17 cellular contexts compared by ENCODE assay signal in genomic region chr20:58905236-58905635, GRCh38. TPM values are rescaled to one million over a fixed set of nuclear protein-coding genes. Genes with fewer than 3 reads are reported as not detected.
DNase-seq lines count a peak whose midpoint lies in the region; ATAC-seq and TF ChIP-seq lines count a peak whose summit lies in the region.
"Had no signal": no experiment of that assay in that cellular context is flagged by ENCODE, and none has a peak within 500 bp of the region (broad histone marks: within the 10 kb centered on the region; RNA-seq: fewer than 3 reads in every experiment).

No MANE protein-coding gene starts in this region.

- ATAC-seq in activated B cell treated with CpG ODN at 0.5 μM for 24 hours (ENCODE audit: low read depth), result no peak
- ATAC-seq: HCT116 had no signal

- no CpG with 5 or more reads among the region's 6 CpGs for WGBS in mesendoderm (ENCODE audit: extremely low coverage, insufficient coverage, low lambda C conversion rate)

- H3K36me3 Mint-ChIP-seq in activated B cell treated with CpG ODN at 0.5 μM for 24 hours (ENCODE audit: low read depth) (peaks cover 83% of the 10 kb centered on the region), glutamatergic neuron (ENCODE audit: unreplicated experiment) (peaks cover 5% of the 10 kb centered on the region), MCF 10A (ENCODE audit: insufficient read depth, unreplicated experiment) (peaks cover 81% of the 10 kb centered on the region)

- POLR2A ChIA-PET in activated B cell treated with CpG ODN at 0.5 μM for 24 hours (lab: Charles Lee), result interaction anchor here (1.7 to 4.0 kb wide), 2 partner anchors 15 to 127 kb away, joined by 3 to 47 read pairs; partner anchors contain the start of gene ATP5F1E
- POLR2A ChIA-PET in MCF 10A (lab: Yijun Ruan, JAX), result no interaction called here

- no peaks in the 10 kb centered on the region for H3K27me3 ChIP-seq in mesendoderm (ENCODE audit: insufficient read depth, low read length, poor library complexity)
- H3K27me3 ChIP-seq: dorsolateral prefrontal cortex, esophagus squamous epithelium, hepatocyte had no signal

- H3K79me1 ChIP-seq in mesendoderm (ENCODE audit: low read length), result peaks cover 18% of the 10 kb centered on the region

- CTCF ChIA-PET in activated B cell treated with CpG ODN at 0.5 μM for 24 hours (lab: Charles Lee), result no interaction called here
- CTCF ChIA-PET in MCF 10A (lab: Yijun Ruan, JAX), result no interaction called here

- H3K4me2 ChIP-seq in mesendoderm (ENCODE audit: low read length), result no peak overlapping the region
- H3K4me2 ChIP-seq: hepatocyte had no signal

- no peaks in the 10 kb centered on the region for H3K4me1 ChIP-seq in mesendoderm (ENCODE audit: control insufficient read depth, low read depth, low read length)

- H2AK5ac ChIP-seq in mesendoderm (ENCODE audit: low read length), result no peak overlapping the region

- peaks cover 65% of the 10 kb centered on the region for H3K4me1 Mint-ChIP-seq in activated B cell treated with CpG ODN at 0.5 μM for 24 hours
- peaks cover 60% of the 10 kb centered on the region for H3K4me1 Mint-ChIP-seq in glutamatergic neuron (ENCODE audit: low read depth, unreplicated experiment)
- H3K4me1 Mint-ChIP-seq in MCF 10A (ENCODE audit: insufficient read depth, unreplicated experiment), result peaks cover 19% of the 10 kb centered on the region

- intact Hi-C loops in activated B cell treated with CpG ODN at 0.5 μM for 24 hours (cut with micrococcal nuclease) (loop anchor here (5.0 to 10.0 kb wide), 2 partner anchors 47 to 1200 kb away; no protein-coding TSS in a partner anchor), MCF 10A (cut with micrococcal nuclease) (no loop called here)

- H3K27me3 Mint-ChIP-seq in activated B cell treated with CpG ODN at 0.5 μM for 24 hours, result no peaks in the 10 kb centered on the region
- peaks cover 6% of the 10 kb centered on the region for H3K27me3 Mint-ChIP-seq in glutamatergic neuron (ENCODE audit: unreplicated experiment)
- no peaks in the 10 kb centered on the region for H3K27me3 Mint-ChIP-seq in MCF 10A (ENCODE audit: insufficient read depth, unreplicated experiment)

- no peak overlapping the region for H4K8ac ChIP-seq in mesendoderm (ENCODE audit: low read depth, low read length)

- H3K23ac ChIP-seq in mesendoderm (ENCODE audit: low read length), result no peak overlapping the region

- BruUV-seq in MCF 10A (replicated peaks; lab: Mats Ljungman, UMichigan), result no TSS peak

- H3K9me3 Mint-ChIP-seq in activated B cell treated with CpG ODN at 0.5 μM for 24 hours (no peaks in the 10 kb centered on the region), glutamatergic neuron (ENCODE audit: unreplicated experiment) (peaks cover 10% of the 10 kb centered on the region), MCF 10A (ENCODE audit: unreplicated experiment) (no peaks in the 10 kb centered on the region)

- DNase-seq in AG10803 (ENCODE audit: low read depth), result peak; percentile 57
- peak; percentile 31 for DNase-seq in EH (ENCODE audit: low read depth)
- DNase-seq in activated B cell treated with CpG ODN at 0.5 μM for 24 hours, result no peak
- no peak for DNase-seq in glutamatergic neuron
- DNase-seq in KG1 (lab: John Stamatoyannopoulos, UW), result no peak
- DNase-seq in NCI-H1092 treated with DMSO at 0.1 percent for 48 hours (lab: John Stamatoyannopoulos, UW), result no peak
- DNase-seq in MCF 10A (ENCODE audit: unreplicated experiment), result no peak
- DNase-seq in mesendoderm, result no peak
- DNase-seq: activated naive CD4-positive, alpha-beta T cell; dorsolateral prefrontal cortex; esophagus squamous epithelium; NCI-H1417; retina; RPMI8226; WERI-Rb-1 had no signal

- no peak overlapping the region for H3K27ac ChIP-seq in mesendoderm (ENCODE audit: low read depth, low read length)
- H3K27ac ChIP-seq: esophagus squamous epithelium, hepatocyte, WERI-Rb-1 had no signal

- no peak overlapping the region for H3K4me3 ChIP-seq in AG10803 (ENCODE audit: low read length)
- H3K4me3 ChIP-seq in mesendoderm (ENCODE audit: low read length), result no peak overlapping the region
- H3K4me3 ChIP-seq: dorsolateral prefrontal cortex, esophagus squamous epithelium, hepatocyte had no signal

- H3K79me2 ChIP-seq in mesendoderm (ENCODE audit: control insufficient read depth, insufficient read depth, low read length), result peaks cover 27% of the 10 kb centered on the region

- peak overlapping the region; percentile 36 for H3K27ac Mint-ChIP-seq in activated B cell treated with CpG ODN at 0.5 μM for 24 hours
- peak overlapping the region; percentile 22 for H3K27ac Mint-ChIP-seq in glutamatergic neuron (ENCODE audit: unreplicated experiment)
- H3K27ac Mint-ChIP-seq in MCF 10A (ENCODE audit: low read depth, unreplicated experiment), result no peak overlapping the region

- no peak for TF ChIP-seq CTCF in AG10803 (conservative IDR thresholded peaks at IDR 0.05; ENCODE audit: low read length)
- no peak for TF ChIP-seq CTCF in activated B cell treated with CpG ODN at 0.5 μM for 24 hours (IDR thresholded peaks at IDR 0.05)
- TF ChIP-seq CTCF in glutamatergic neuron (IDR thresholded peaks at IDR 0.05; ENCODE audit: partially characterized antibody, unreplicated experiment), result no peak
- TF ChIP-seq CTCF in MCF 10A (IDR thresholded peaks at IDR 0.05; ENCODE audit: unreplicated experiment), result no peak

- no peak overlapping the region for H2BK15ac ChIP-seq in mesendoderm (replicated peaks; ENCODE audit: low read depth)

- no peak overlapping the region for H4K5ac ChIP-seq in mesendoderm (ENCODE audit: low read length)

- no peak overlapping the region for H3K4ac ChIP-seq in mesendoderm (ENCODE audit: low read depth, low read length)

- H2BK5ac ChIP-seq in mesendoderm (ENCODE audit: low read length), result no peak overlapping the region

- H3K18ac ChIP-seq in mesendoderm (ENCODE audit: low read length), result no peak overlapping the region

- no peak overlapping the region for H2BK120ac ChIP-seq in mesendoderm (ENCODE audit: low read depth, low read length)

- no peak overlapping the region for H3K56ac ChIP-seq in mesendoderm (ENCODE audit: low read length)

- H3K36me3 ChIP-seq in mesendoderm (ENCODE audit: control insufficient read depth, insufficient read depth, low read length), result peaks cover 31% of the 10 kb centered on the region

- H3K4me3 Mint-ChIP-seq in activated B cell treated with CpG ODN at 0.5 μM for 24 hours, result no peak overlapping the region
- no peak overlapping the region for H3K4me3 Mint-ChIP-seq in glutamatergic neuron (ENCODE audit: unreplicated experiment)
- no peak overlapping the region for H3K4me3 Mint-ChIP-seq in MCF 10A (ENCODE audit: unreplicated experiment)

- H3K9ac ChIP-seq in mesendoderm (ENCODE audit: low read length), result no peak overlapping the region

RNA-seq across cellular contexts. Expression of gene GNAS, which starts 52.7 kb away (rescaled TPM):
- total RNA-seq in activated B cell treated with CpG ODN at 0.5 μM for 24 hours (784 and 849 TPM in 2 replicates), glutamatergic neuron (ENCODE audit: unreplicated experiment) (1,989 TPM), MCF 10A (2022) (629 and 715 TPM in 2 replicates)
- 871 TPM for polyA plus RNA-seq in mesendoderm (2013, experiment 1 of 2)
- 882 TPM for polyA plus RNA-seq in mesendoderm (2013, experiment 2 of 2)

RNA-seq across cellular contexts. Expression of gene GNAS-AS1, which starts 54.5 kb away (rescaled TPM):
- total RNA-seq in activated B cell treated with CpG ODN at 0.5 μM for 24 hours (1.4 and 1.5 TPM in 2 replicates), glutamatergic neuron (ENCODE audit: unreplicated experiment) (11.7 TPM), MCF 10A (2022) (1.6 and 2.2 TPM in 2 replicates)
- polyA plus RNA-seq in mesendoderm (2013, experiment 1 of 2), result 1.6 TPM
- polyA plus RNA-seq in mesendoderm (2013, experiment 2 of 2), result 1.6 TPM
- total RNA-seq: hepatocyte had no signal

Comparison
In these comparisons a context has a peak if more than half of its experiments do, and no peak if none do; other contexts are left out.
1. DNase-seq: peak in AG10803 (single experiment) and EH (single experiment); none in activated B cell treated with CpG ODN at 0.5 μM for 24 hours (single experiment), glutamatergic neuron (single experiment), KG1 (single experiment), NCI-H1092 treated with DMSO at 0.1 percent for 48 hours (single experiment), MCF 10A (single experiment) and mesendoderm (single experiment).